In the genomic region with DNA sequence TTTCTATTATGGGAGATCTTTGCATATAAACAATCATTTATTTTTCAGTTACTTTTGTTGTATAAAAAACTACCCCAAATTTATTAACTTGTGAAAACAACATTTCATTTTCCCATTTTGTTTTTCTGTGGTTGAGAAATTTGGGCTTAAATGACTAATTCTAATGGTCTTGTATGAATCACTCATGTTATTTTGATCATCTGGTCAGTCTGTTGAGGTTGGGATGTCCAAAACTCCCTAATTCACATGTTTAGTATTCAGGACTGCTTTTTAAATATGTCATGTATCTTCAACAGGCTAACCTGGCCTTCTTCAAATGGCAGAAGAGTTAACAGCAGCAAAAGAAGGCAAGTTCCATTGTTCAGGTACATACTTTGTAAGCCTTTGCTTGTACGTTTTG, we compare ENCODE assay signal across 1 cellular context.
TF ChIP-seq lines count a peak whose summit lies in the region.

No MANE protein-coding gene starts in this region.

TF ChIP-seq in HepG2, 621 proteins besides CTCF, POLR2A, EP300 and RAD21 (continued from another document):
- TF ChIP-seq ZNF687 (CRISPR knock-in tag; IDR thresholded peaks at IDR 0.05) (no peak), NKX3-1 (CRISPR knock-in tag; IDR thresholded peaks at IDR 0.05) (no peak), ZNF704 (CRISPR knock-in tag; IDR thresholded peaks at IDR 0.05; ENCODE audit: borderline replicate concordance) (no peak), ZNF180 (CRISPR knock-in tag; IDR thresholded peaks at IDR 0.05; ENCODE audit: borderline replicate concordance, low read depth) (no peak), CEBPB (IDR thresholded peaks at IDR 0.05; ENCODE audit: borderline replicate concordance, low read depth, low read length) (no peak), MTA1 (CRISPR knock-in tag; IDR thresholded peaks at IDR 0.05; ENCODE audit: borderline replicate concordance) (no peak)
